ENCODE assay signal across 13 cellular contexts in the genomic region with DNA sequence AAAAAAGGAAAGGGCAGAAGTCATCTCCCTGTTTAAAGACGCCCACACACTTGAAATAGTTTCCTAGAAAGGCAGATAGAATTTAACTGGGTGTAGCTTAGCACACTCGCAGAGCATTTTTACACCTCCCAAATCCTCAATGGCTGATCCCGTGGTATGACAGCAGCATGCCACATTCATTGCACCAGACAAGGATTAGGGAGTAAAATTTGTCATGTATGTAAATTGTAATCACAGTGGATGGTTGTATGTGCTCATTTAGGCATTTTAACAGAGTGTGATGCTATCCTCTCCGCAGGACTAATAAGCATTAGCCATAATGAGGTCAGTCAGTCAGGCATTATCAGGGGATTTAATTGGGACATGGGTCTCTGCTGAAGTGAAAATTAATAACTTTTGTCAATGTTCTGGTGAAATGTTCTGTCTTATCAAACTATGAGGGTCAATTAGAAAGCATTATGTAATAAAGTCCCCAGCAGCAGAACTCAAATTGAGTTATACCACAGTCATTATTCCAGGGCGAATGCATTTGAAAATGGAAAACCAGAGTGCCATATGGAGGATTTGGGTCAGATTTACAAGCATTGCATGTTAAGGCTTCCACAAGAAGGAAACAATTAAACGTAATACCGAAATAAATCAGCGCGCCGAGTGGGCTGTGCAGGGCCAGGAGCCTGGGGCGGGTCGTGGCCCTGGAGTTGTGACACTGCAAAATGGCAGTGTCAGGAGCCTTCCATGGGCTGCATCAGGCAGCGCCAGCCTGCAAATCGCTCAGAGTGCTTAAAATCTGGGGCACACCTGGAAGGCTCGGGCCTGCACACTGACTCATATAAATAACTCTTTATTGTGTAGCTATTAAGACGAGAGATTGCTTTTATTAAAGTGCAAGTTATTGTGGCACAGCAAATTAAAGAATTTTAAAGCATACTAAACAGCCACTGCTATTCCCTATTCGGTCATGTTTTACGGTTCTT.
A peak's percentile ranks its signal among the peaks of the same experiment; 100 is the strongest.
DNase-seq lines count a peak whose midpoint lies in the region; ATAC-seq, FAIRE-seq and TF ChIP-seq lines count a peak whose summit lies in the region.
"Had no signal": no experiment of that assay in that cellular context is flagged by ENCODE, and none has a peak within 500 bp of the region (broad histone marks: within the 10 kb centered on the region; RNA-seq: fewer than 3 reads in every experiment).

No MANE protein-coding gene starts in this region.

- H3K27me3 ChIP-seq in SJSA1 (replicated peaks): no peaks in the 10 kb centered on the region
- H3K27me3 ChIP-seq in right cardiac atrium (ENCODE audit: control insufficient read depth, insufficient read depth): no peaks in the 10 kb centered on the region
- H3K27me3 ChIP-seq: cardiac muscle cell had no signal

- H3K4me1 ChIP-seq in SJSA1 (replicated peaks) (peaks cover 12% of the 10 kb centered on the region), right cardiac atrium (ENCODE audit: control insufficient read depth, insufficient read depth, low read length) (no peaks in the 10 kb centered on the region)

- no peak for DNase-seq in SJSA1 (ENCODE audit: low read depth in 1 of 2, low spot score in 2 of 2)
- DNase-seq in right cardiac atrium: no peak
- DNase-seq in sciatic nerve (ENCODE audit: low spot score): no peak
- no peak for DNase-seq in GM19239 (ENCODE audit: insufficient read length, low spot score)
- DNase-seq in NCI-H446 (lab: John Stamatoyannopoulos, UW): no peak
- DNase-seq: esophagus squamous epithelium, Karpas-422, NCI-H226, SHP77 had no signal

- no peaks in the 10 kb centered on the region for H3K36me3 ChIP-seq in SJSA1
- H3K36me3 ChIP-seq: cardiac muscle cell, esophagus squamous epithelium had no signal

- no peaks in the 10 kb centered on the region for H3K9me3 ChIP-seq in SJSA1 (replicated peaks)
- no peaks in the 10 kb centered on the region for H3K9me3 ChIP-seq in right cardiac atrium (ENCODE audit: control insufficient read depth, low read length)
- H3K9me3 ChIP-seq: esophagus squamous epithelium had no signal

- ATAC-seq in right cardiac atrium (peak; percentile 44 to 49), sciatic nerve (peak; percentile 76), HG02870 (IDR thresholded peaks at IDR 0.05; ENCODE audit: unreplicated experiment) (no peak), GM18873 (IDR thresholded peaks at IDR 0.05; ENCODE audit: low FRiP score, unreplicated experiment) (no peak)

- WGBS in right cardiac atrium: 84% methylated on average over 18 of the region's 18 CpGs

- H3K27ac ChIP-seq in C4-2B: peak overlapping the region; percentile 57; the same call in 1 of the 2 replicates
- 0 out of 2 replicates have a peak overlapping the region, but pooled peaks have one; percentile 31 for H3K27ac ChIP-seq in SJSA1
- no peak overlapping the region for H3K27ac ChIP-seq in right cardiac atrium (ENCODE audit: low read length)
- H3K27ac ChIP-seq: cardiac muscle cell had no signal

- H3K4me3 ChIP-seq in SJSA1: peak overlapping the region; percentile 30
- H3K4me3 ChIP-seq in right cardiac atrium (ENCODE audit: low read length): peak overlapping the region; percentile 52
- H3K4me3 ChIP-seq: cardiac muscle cell had no signal

- intact Hi-C loops in right cardiac atrium (cut with DNase I): loop anchor here in 1 of 4 donors (10.0 kb wide), 1 partner anchor 74 kb away; no protein-coding TSS in a partner anchor
- intact Hi-C loops in sciatic nerve (cut with DNase I): no loop called here

- no peak for TF ChIP-seq CTCF in C4-2B (conservative IDR thresholded peaks at IDR 0.05)

- FAIRE-seq in GM19239 (lab: Jason Lieb, UNC): no peak

Comparison
In these comparisons a context has a peak if more than half of its experiments do, and no peak if none do; other contexts are left out.
1. ATAC-seq: peak in right cardiac atrium (2 of 2) and sciatic nerve (single experiment); none in HG02870 (single experiment) and GM18873 (single experiment).